1 cellular context compared by ENCODE assay signal in genomic region chr6:20703049-20703448, GRCh38.
TF ChIP-seq lines count a peak whose summit lies in the region.

No MANE protein-coding gene starts in this region.

TF ChIP-seq in HepG2, 621 proteins besides CTCF, POLR2A, EP300 and RAD21 (continued from another document):
- TF ChIP-seq ZBTB40 (IDR thresholded peaks at IDR 0.05) (no peak; the same call in 1 of the 2 replicates), ZBTB40 (CRISPR knock-in tag; IDR thresholded peaks at IDR 0.05) (peak; percentile 79; the same call in 1 of the 2 replicates)
TF ChIP-seq in HepG2: peak in this region for 1.
